Comparison of ENCODE assay signal across 1 cellular context in the genomic region with DNA sequence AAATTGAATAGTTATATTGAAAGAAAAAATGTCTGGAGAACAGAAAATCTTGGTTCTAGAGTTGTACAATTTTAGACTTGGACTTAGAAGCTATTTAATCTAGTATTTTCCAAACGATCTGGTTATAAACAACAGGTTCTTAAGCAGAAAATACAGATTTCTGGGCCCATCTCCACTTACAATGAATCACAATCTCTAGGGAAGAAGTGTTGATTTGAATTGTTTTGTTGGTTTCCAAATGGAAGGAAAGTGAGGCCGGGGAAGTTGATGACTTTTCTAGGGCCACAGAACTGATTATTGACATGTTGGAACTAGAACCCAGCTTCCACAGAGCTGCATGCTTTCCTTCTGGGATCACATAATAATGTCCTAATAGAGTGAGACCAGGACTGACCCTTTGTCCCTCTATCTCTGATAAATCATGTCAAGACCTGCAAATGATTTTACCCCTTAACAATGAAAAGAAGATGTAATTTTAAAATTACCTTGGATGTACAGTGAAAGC.
TF ChIP-seq lines count a peak whose summit lies in the region.

No MANE protein-coding gene starts in this region.

TF ChIP-seq in K562, 482 proteins besides CTCF, POLR2A, EP300 and RAD21 (continued from another document):
- TF ChIP-seq, protein P1, sequence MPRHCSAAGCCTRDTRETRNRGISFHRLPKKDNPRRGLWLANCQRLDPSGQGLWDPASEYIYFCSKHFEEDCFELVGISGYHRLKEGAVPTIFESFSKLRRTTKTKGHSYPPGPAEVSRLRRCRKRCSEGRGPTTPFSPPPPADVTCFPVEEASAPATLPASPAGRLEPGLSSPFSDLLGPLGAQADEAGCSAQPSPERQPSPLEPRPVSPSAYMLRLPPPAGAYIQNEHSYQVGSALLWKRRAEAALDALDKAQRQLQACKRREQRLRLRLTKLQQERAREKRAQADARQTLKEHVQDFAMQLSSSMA (CRISPR knock-in tag; IDR thresholded peaks at IDR 0.05) = no peak
TF ChIP-seq in K562: peak in this region for 0.
